In the genomic region with DNA sequence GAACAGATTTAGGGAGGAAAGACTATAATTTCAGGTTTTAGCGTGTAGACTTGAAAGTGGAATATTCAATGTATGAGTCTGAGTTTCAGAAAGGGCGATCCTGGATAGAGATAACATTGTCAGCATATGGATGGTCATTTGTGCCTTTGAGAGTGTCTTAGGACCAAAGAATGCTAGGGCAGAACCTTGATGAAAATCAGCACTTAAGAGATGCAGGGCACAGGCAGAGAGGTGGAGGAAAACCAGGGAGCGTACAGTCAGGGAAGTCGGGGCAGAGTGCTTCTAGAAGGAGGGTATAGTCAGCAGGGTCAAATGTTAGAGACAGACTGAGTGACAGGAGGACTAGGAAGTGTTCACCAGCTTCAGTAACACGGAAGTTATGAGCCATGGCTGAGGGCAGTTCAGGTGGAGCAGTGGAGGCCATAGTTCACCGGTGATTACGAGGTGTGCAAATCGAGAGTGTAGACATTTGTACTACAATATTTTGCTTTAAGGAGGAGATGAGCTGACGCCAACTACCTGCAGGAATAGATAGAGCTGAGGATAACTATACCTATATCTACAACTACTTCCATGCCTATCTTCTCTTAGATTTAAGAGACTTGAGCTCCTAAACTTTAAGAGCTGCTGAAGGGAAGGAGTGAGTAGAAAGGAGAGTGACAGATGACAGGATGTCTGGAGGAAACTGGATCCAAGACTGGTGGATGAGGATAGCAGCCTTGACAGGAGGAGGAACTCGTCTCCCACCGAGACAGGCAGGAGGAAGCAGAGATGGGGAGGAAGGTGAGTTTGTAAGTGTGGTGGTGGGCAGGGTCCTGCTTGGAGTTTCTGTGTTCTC, we compare ENCODE assay signal across 1 cellular context.
TF ChIP-seq lines count a peak whose summit lies in the region.

No MANE protein-coding gene starts in this region.

TF ChIP-seq in HepG2, 621 proteins besides CTCF, POLR2A, EP300 and RAD21 (continued from another document):
- TF ChIP-seq NONO (IDR thresholded peaks at IDR 0.05) (no peak), NONO (CRISPR knock-in tag; conservative IDR thresholded peaks at IDR 0.05) (0 out of 2 replicates have a peak, but pooled peaks have one; percentile 12), ZNF230 (CRISPR knock-in tag; IDR thresholded peaks at IDR 0.05) (0 out of 2 replicates have a peak, but pooled peaks have one; percentile 31), ARNTL (CRISPR knock-in tag; IDR thresholded peaks at IDR 0.05) (0 out of 2 replicates have a peak, but pooled peaks have one; percentile 60), YY1 (IDR thresholded peaks at IDR 0.05; ENCODE audit: insufficient read depth, insufficient replicate concordance, low read depth, low read length) (no peak), ZNF615 (CRISPR knock-in tag; IDR thresholded peaks at IDR 0.05; ENCODE audit: borderline replicate concordance) (no peak), ETV5 (CRISPR knock-in tag; IDR thresholded peaks at IDR 0.05; ENCODE audit: borderline replicate concordance) (peak; percentile 38; the same call in 1 of the 2 replicates), MEIS1 (CRISPR knock-in tag; IDR thresholded peaks at IDR 0.05; ENCODE audit: borderline replicate concordance) (peak; percentile 65; the same call in 1 of the 2 replicates), ZNF883 (CRISPR knock-in tag; IDR thresholded peaks at IDR 0.05; ENCODE audit: not compliant biosample characterization) (peak; percentile 80), MYNN (CRISPR knock-in tag; IDR thresholded peaks at IDR 0.05; ENCODE audit: low read depth) (no peak), BCL3 (CRISPR knock-in tag; IDR thresholded peaks at IDR 0.05) (peak; percentile 82; the same call in 1 of the 2 replicates), ZMYM3 (CRISPR knock-in tag; IDR thresholded peaks at IDR 0.05) (peak; percentile 55)
- TF ChIP-seq, protein P1, sequence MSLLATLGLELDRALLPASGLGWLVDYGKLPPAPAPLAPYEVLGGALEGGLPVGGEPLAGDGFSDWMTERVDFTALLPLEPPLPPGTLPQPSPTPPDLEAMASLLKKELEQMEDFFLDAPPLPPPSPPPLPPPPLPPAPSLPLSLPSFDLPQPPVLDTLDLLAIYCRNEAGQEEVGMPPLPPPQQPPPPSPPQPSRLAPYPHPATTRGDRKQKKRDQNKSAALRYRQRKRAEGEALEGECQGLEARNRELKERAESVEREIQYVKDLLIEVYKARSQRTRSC (CRISPR knock-in tag; IDR thresholded peaks at IDR 0.05; ENCODE audit: low read depth): 0 out of 2 replicates have a peak, but pooled peaks have one; percentile 68
